Comparison of ENCODE assay signal across 12 cellular contexts in genomic region chr15:78937132-78937739, GRCh38. TPM values are rescaled to one million over a fixed set of nuclear protein-coding genes. Genes with fewer than 3 reads are reported as not detected.
DNase-seq lines count a peak whose midpoint lies in the region; ATAC-seq, FAIRE-seq and TF ChIP-seq lines count a peak whose summit lies in the region.
"Had no signal": no experiment of that assay in that cellular context is flagged by ENCODE, and none has a peak within 500 bp of the region (broad histone marks: within the 10 kb centered on the region; RNA-seq: fewer than 3 reads in every experiment).

No MANE protein-coding gene starts in this region.

- peaks cover 2% of the 10 kb centered on the region for H3K9me3 Mint-ChIP-seq in endodermal cell
- H3K9me3 Mint-ChIP-seq: neural crest cell had no signal

- H3K36me3 ChIP-seq in Panc1 (ENCODE audit: control insufficient read depth, insufficient read depth, low read length) (no peaks in the 10 kb centered on the region; the same call in 1 of the 2 replicates), esophagus (ENCODE audit: control insufficient read depth in 2 of 2, insufficient read depth in 2 of 2, low read length in 1 of 2) (peaks cover 0 to 18% of the 10 kb centered on the region in 2 donors), endodermal cell (ENCODE audit: control insufficient read depth, insufficient read depth, low read length) (peaks cover 18% of the 10 kb centered on the region)

- FAIRE-seq in GM12892 (lab: Jason Lieb, UNC), result peak; percentile 56

- 61 to 66% methylated on average over 14 of the region's 14 CpGs for WGBS in esophagus, 2 donors
- 87 to 93% methylated on average over 12 to 14 of the region's 14 CpGs for WGBS in endodermal cell (ENCODE audit: insufficient coverage in 1 of 2, insufficient read length in 1 of 2), 2 experiments

- CTCF ChIA-PET in Panc1 (lab: Charles Lee), result no interaction called here

- H3K4me3 Mint-ChIP-seq in endodermal cell, result no peak overlapping the region
- H3K4me3 Mint-ChIP-seq: neural crest cell had no signal

- H3K4me1 ChIP-seq in Panc1 (ENCODE audit: control insufficient read depth, insufficient read depth, low read length) (peaks cover 37% of the 10 kb centered on the region), esophagus (ENCODE audit: control insufficient read depth in 2 of 2, insufficient read depth in 2 of 2, low read length in 1 of 2) (peaks cover 11% of the 10 kb centered on the region in 2 donors), endodermal cell (ENCODE audit: control insufficient read depth, insufficient read depth, low read length) (no peaks in the 10 kb centered on the region)

- H3K27me3 ChIP-seq in Panc1 (ENCODE audit: control insufficient read depth, insufficient read depth, low read length) (no peaks in the 10 kb centered on the region), esophagus (ENCODE audit: control insufficient read depth in 1 of 2, insufficient read depth in 2 of 2, low read length in 2 of 2) (no peaks in the 10 kb centered on the region), endodermal cell (ENCODE audit: control insufficient read depth, insufficient read depth, low read length, poor library complexity, severe bottlenecking) (no peaks in the 10 kb centered on the region)

- H3K4me3 ChIP-seq in Panc1 (ENCODE audit: low read depth in 2 of 2, low read length in 2 of 2) (no peak overlapping the region), esophagus (ENCODE audit: low read depth in 1 of 2, low read length in 2 of 2) (no peak overlapping the region), endodermal cell (ENCODE audit: low read length) (no peak overlapping the region)

- POLR2A ChIA-PET in Panc1 (lab: Charles Lee), result no interaction called here

- intact Hi-C loops in Panc1 (cut with micrococcal nuclease; ENCODE audit: unreplicated experiment), result no loop called here
- intact Hi-C loops in sciatic nerve (cut with DNase I), result no loop called here

- H3K27ac Mint-ChIP-seq in endodermal cell, result no peak overlapping the region

- in situ Hi-C loops in Panc1 (cut with HindIII; ENCODE audit: low pct_unique_long_range_greater_than_20kb, low sequenced_read_pairs), result no loop called here

- no peak for TF ChIP-seq POLR2A in GM12892 (IDR thresholded peaks at IDR 0.05; ENCODE audit: low read depth, low read length)

- no peak overlapping the region for H3K9ac ChIP-seq in endodermal cell (ENCODE audit: extremely low read depth, low read length, poor library complexity, severe bottlenecking)

- TF ChIP-seq CTCF in Panc1 (IDR thresholded peaks at IDR 0.05) (no peak), endodermal cell (conservative IDR thresholded peaks at IDR 0.05) (no peak)

- peaks cover 14% of the 10 kb centered on the region for H3K36me3 Mint-ChIP-seq in endodermal cell (ENCODE audit: low read depth)

- H3K4me1 Mint-ChIP-seq in endodermal cell, result no peaks in the 10 kb centered on the region
- H3K4me1 Mint-ChIP-seq: neural crest cell had no signal

- peaks cover under 1% of the 10 kb centered on the region for H3K27me3 Mint-ChIP-seq in endodermal cell (ENCODE audit: insufficient read depth)

- H3K27ac ChIP-seq in Panc1 (ENCODE audit: low read length) (peak overlapping the region; percentile 66), esophagus (ENCODE audit: low read depth in 2 of 2, low read length in 1 of 2) (peak overlapping the region; percentile 24 to 61), endodermal cell (ENCODE audit: low read depth, low read length) (no peak overlapping the region)

- BruUV-seq in Panc1 (replicated peaks; lab: Mats Ljungman, UMichigan), result no TSS peak

- no peak for DNase-seq in GM12892 (ENCODE audit: insufficient read length)
- DNase-seq in Panc1 (ENCODE audit: low read depth, low spot score), result no peak
- DNase-seq in sciatic nerve (ENCODE audit: low spot score), result no peak
- DNase-seq in endodermal cell, result no peak
- no peak for DNase-seq in DMS 273 (lab: John Stamatoyannopoulos, UW; ENCODE audit: unreplicated experiment)
- DNase-seq in NCI-H774 (lab: John Stamatoyannopoulos, UW), result no peak
- no peak for DNase-seq in AG20443 (ENCODE audit: low spot score)
- DNase-seq: activated CD4-positive, CD25-positive, alpha-beta regulatory T cell treated with anti-CD3 and anti-CD28 coated beads, Interleukin-2, amount 50 U/mL, for 72 hours; central memory CD4-positive, alpha-beta T cell; hippocampal formation had no signal

- no peak for ATAC-seq in Panc1
- ATAC-seq in sciatic nerve, result peak; percentile 76

- no peaks in the 10 kb centered on the region for H3K9me3 ChIP-seq in Panc1 (ENCODE audit: control insufficient read depth, insufficient read depth, low read depth, low read length)
- no peaks in the 10 kb centered on the region for H3K9me3 ChIP-seq in esophagus (ENCODE audit: control insufficient read depth in 2 of 2, insufficient read depth in 1 of 2, low read depth in 1 of 2, low read length in 1 of 2)
- no peaks in the 10 kb centered on the region for H3K9me3 ChIP-seq in endodermal cell (ENCODE audit: control insufficient read depth, low read length)

RNA-seq across cellular contexts. Expression of gene CTSH, which starts 7.6 kb away (rescaled TPM):
- 424 TPM for polyA plus RNA-seq in GM12892 (2012; ENCODE audit: missing spikeins)
- total RNA-seq in Panc1 (2021; ENCODE audit: unreplicated experiment) (178 TPM), sciatic nerve (81.6 TPM), endodermal cell (100 to 1,000 TPM in 1 of 2 donors, 10 to 100 TPM in 1; 61.9 to 101 TPM)
- 168 TPM for polyA plus RNA-seq in Panc1 (2012; ENCODE audit: insufficient read length)
- 10 to 100 TPM; 43.6 to 76.9 TPM for polyA plus RNA-seq in esophagus
- 24.6 TPM for polyA plus RNA-seq in endodermal cell (2013, experiment 1 of 2)
- polyA plus RNA-seq in endodermal cell (2013, experiment 2 of 2), result 21.8 TPM
